Comparison of ENCODE assay signal across 15 cellular contexts in genomic region chr4:3308691-3309090, GRCh38. TPM values are rescaled to one million over a fixed set of nuclear protein-coding genes. Genes with fewer than 3 reads are reported as not detected.
DNase-seq lines count a peak whose midpoint lies in the region; ATAC-seq and TF ChIP-seq lines count a peak whose summit lies in the region.
"Had no signal": no experiment of that assay in that cellular context is flagged by ENCODE, and none has a peak within 500 bp of the region (broad histone marks: within the 10 kb centered on the region; RNA-seq: fewer than 3 reads in every experiment).

No MANE protein-coding gene starts in this region.

- H3K9me3 Mint-ChIP-seq in activated T-cell treated with anti-CD3 and anti-CD28 coated beads, Interleukin-2, amount 50 U/mL, for 24 hours = no peaks in the 10 kb centered on the region
- H3K9me3 Mint-ChIP-seq in glutamatergic neuron (ENCODE audit: unreplicated experiment) = peaks cover 9% of the 10 kb centered on the region
- no peaks in the 10 kb centered on the region for H3K9me3 Mint-ChIP-seq in stimulated activated effector memory CD8-positive, alpha-beta T cell treated with anti-CD3 and anti-CD28 coated beads, Interleukin-12 subunit alpha, Interleukin-12 subunit beta, amount 100 ng/mL, for 72 hours
- H3K9me3 Mint-ChIP-seq in activated T-helper 1 cell treated with anti-CD3 and anti-CD28 coated beads, Interleukin-12 subunit alpha, Interleukin-12 subunit beta, Interleukin-2, Interleukin-4 antibody, amounts not matched to agents 30 ng/mL and 10 ng/mL and 1 ng/mL, durations not matched to agents 14 hours and 24 hours and 36 hours = no peaks in the 10 kb centered on the region
- H3K9me3 Mint-ChIP-seq: T-helper 1 cell treated with Interleukin-12 subunit alpha and Interleukin-12 subunit beta and Interleukin-4 antibody, amounts not matched to agents 30 μg/mL and 1 μg/mL, for 36 hours had no signal

- intact Hi-C loops in activated T-helper 1 cell treated with anti-CD3 and anti-CD28 coated beads, Interleukin-12 subunit alpha, Interleukin-12 subunit beta, Interleukin-2, Interleukin-4 antibody, amounts not matched to agents 30 ng/mL and 10 ng/mL and 1 ng/mL, durations not matched to agents 14 hours and 24 hours and 36 hours (cut with micrococcal nuclease) = no loop called here

- no peak for ATAC-seq in stimulated activated effector memory CD8-positive, alpha-beta T cell treated with anti-CD3 and anti-CD28 coated beads, Interleukin-12 subunit alpha, Interleukin-12 subunit beta, amount 100 ng/mL, for 72 hours

- peaks cover 26% of the 10 kb centered on the region for H3K4me1 Mint-ChIP-seq in activated T-cell treated with anti-CD3 and anti-CD28 coated beads, Interleukin-2, amount 50 U/mL, for 24 hours (ENCODE audit: low read depth)
- H3K4me1 Mint-ChIP-seq in glutamatergic neuron (ENCODE audit: low read depth, unreplicated experiment) = peaks cover 59% of the 10 kb centered on the region
- peaks cover 19% of the 10 kb centered on the region for H3K4me1 Mint-ChIP-seq in stimulated activated effector memory CD8-positive, alpha-beta T cell treated with anti-CD3 and anti-CD28 coated beads, Interleukin-12 subunit alpha, Interleukin-12 subunit beta, amount 100 ng/mL, for 72 hours
- peaks cover 3% of the 10 kb centered on the region for H3K4me1 Mint-ChIP-seq in activated T-helper 1 cell treated with anti-CD3 and anti-CD28 coated beads, Interleukin-12 subunit alpha, Interleukin-12 subunit beta, Interleukin-2, Interleukin-4 antibody, amounts not matched to agents 30 ng/mL and 10 ng/mL and 1 ng/mL, durations not matched to agents 14 hours and 24 hours and 36 hours (ENCODE audit: low read depth)

- no peak overlapping the region for H3K27ac Mint-ChIP-seq in activated T-cell treated with anti-CD3 and anti-CD28 coated beads, Interleukin-2, amount 50 U/mL, for 24 hours
- no peak overlapping the region for H3K27ac Mint-ChIP-seq in glutamatergic neuron (ENCODE audit: unreplicated experiment)
- peak overlapping the region; percentile 43 for H3K27ac Mint-ChIP-seq in stimulated activated effector memory CD8-positive, alpha-beta T cell treated with anti-CD3 and anti-CD28 coated beads, Interleukin-12 subunit alpha, Interleukin-12 subunit beta, amount 100 ng/mL, for 72 hours
- no peak overlapping the region for H3K27ac Mint-ChIP-seq in activated T-helper 1 cell treated with anti-CD3 and anti-CD28 coated beads, Interleukin-12 subunit alpha, Interleukin-12 subunit beta, Interleukin-2, Interleukin-4 antibody, amounts not matched to agents 30 ng/mL and 10 ng/mL and 1 ng/mL, durations not matched to agents 14 hours and 24 hours and 36 hours
- H3K27ac Mint-ChIP-seq: activated naive CD8-positive, alpha-beta T cell; T-helper 1 cell treated with Interleukin-12 subunit alpha and Interleukin-12 subunit beta and Interleukin-4 antibody, amounts not matched to agents 30 μg/mL and 1 μg/mL, for 36 hours had no signal

- H3K27me3 Mint-ChIP-seq in activated T-cell treated with anti-CD3 and anti-CD28 coated beads, Interleukin-2, amount 50 U/mL, for 24 hours = no peaks in the 10 kb centered on the region
- H3K27me3 Mint-ChIP-seq in glutamatergic neuron (ENCODE audit: unreplicated experiment) = peaks cover 7% of the 10 kb centered on the region
- peaks cover 3% of the 10 kb centered on the region for H3K27me3 Mint-ChIP-seq in activated T-helper 1 cell treated with anti-CD3 and anti-CD28 coated beads, Interleukin-12 subunit alpha, Interleukin-12 subunit beta, Interleukin-2, Interleukin-4 antibody, amounts not matched to agents 30 ng/mL and 10 ng/mL and 1 ng/mL, durations not matched to agents 14 hours and 24 hours and 36 hours (ENCODE audit: insufficient read depth)

- H3K36me3 Mint-ChIP-seq in activated T-cell treated with anti-CD3 and anti-CD28 coated beads, Interleukin-2, amount 50 U/mL, for 24 hours (ENCODE audit: low read depth) = no peaks in the 10 kb centered on the region
- no peaks in the 10 kb centered on the region for H3K36me3 Mint-ChIP-seq in glutamatergic neuron (ENCODE audit: unreplicated experiment)
- no peaks in the 10 kb centered on the region for H3K36me3 Mint-ChIP-seq in stimulated activated effector memory CD8-positive, alpha-beta T cell treated with anti-CD3 and anti-CD28 coated beads, Interleukin-12 subunit alpha, Interleukin-12 subunit beta, amount 100 ng/mL, for 72 hours
- no peaks in the 10 kb centered on the region for H3K36me3 Mint-ChIP-seq in activated T-helper 1 cell treated with anti-CD3 and anti-CD28 coated beads, Interleukin-12 subunit alpha, Interleukin-12 subunit beta, Interleukin-2, Interleukin-4 antibody, amounts not matched to agents 30 ng/mL and 10 ng/mL and 1 ng/mL, durations not matched to agents 14 hours and 24 hours and 36 hours (ENCODE audit: low read depth)
- H3K36me3 Mint-ChIP-seq: activated naive CD8-positive, alpha-beta T cell had no signal

- no peak for TF ChIP-seq CTCF in glutamatergic neuron (IDR thresholded peaks at IDR 0.05; ENCODE audit: partially characterized antibody, unreplicated experiment)

- H3K4me3 Mint-ChIP-seq in activated T-cell treated with anti-CD3 and anti-CD28 coated beads, Interleukin-2, amount 50 U/mL, for 24 hours = no peak overlapping the region
- H3K4me3 Mint-ChIP-seq in glutamatergic neuron (ENCODE audit: unreplicated experiment) = peak overlapping the region; percentile 46
- H3K4me3 Mint-ChIP-seq in stimulated activated effector memory CD8-positive, alpha-beta T cell treated with anti-CD3 and anti-CD28 coated beads, Interleukin-12 subunit alpha, Interleukin-12 subunit beta, amount 100 ng/mL, for 72 hours = no peak overlapping the region
- H3K4me3 Mint-ChIP-seq in activated T-helper 1 cell treated with anti-CD3 and anti-CD28 coated beads, Interleukin-12 subunit alpha, Interleukin-12 subunit beta, Interleukin-2, Interleukin-4 antibody, amounts not matched to agents 30 ng/mL and 10 ng/mL and 1 ng/mL, durations not matched to agents 14 hours and 24 hours and 36 hours = no peak overlapping the region
- H3K4me3 Mint-ChIP-seq: activated naive CD8-positive, alpha-beta T cell; T-helper 1 cell treated with Interleukin-12 subunit alpha and Interleukin-12 subunit beta and Interleukin-4 antibody, amounts not matched to agents 30 μg/mL and 1 μg/mL, for 36 hours had no signal

- peak; percentile 20 for DNase-seq in activated T-cell treated with anti-CD3 and anti-CD28 coated beads, Interleukin-2, amount 50 U/mL, for 24 hours
- DNase-seq in activated T-cell treated with anti-CD3 and anti-CD28 coated beads for 4 hours = no peak
- DNase-seq in NCI-H146 (lab: John Stamatoyannopoulos, UW) = peak; percentile 77
- no peak for DNase-seq in glutamatergic neuron
- no peak for DNase-seq in stimulated activated effector memory CD8-positive, alpha-beta T cell treated with anti-CD3 and anti-CD28 coated beads, Interleukin-12 subunit alpha, Interleukin-12 subunit beta, amount 100 ng/mL, for 72 hours (ENCODE audit: low spot score in 2 of 2)
- no peak for DNase-seq in activated T-helper 1 cell treated with anti-CD3 and anti-CD28 coated beads, Interleukin-12 subunit alpha, Interleukin-12 subunit beta, Interleukin-2, Interleukin-4 antibody, amounts not matched to agents 30 ng/mL and 10 ng/mL and 1 ng/mL, durations not matched to agents 14 hours and 24 hours and 36 hours (ENCODE audit: low spot score)
- no peak for DNase-seq in MV-4-11 (lab: John Stamatoyannopoulos, UW)
- DNase-seq in activated CD4-positive, alpha-beta T cell treated with anti-CD3 and anti-CD28 coated beads for 1 hour = no peak
- DNase-seq: activated CD8-positive, alpha-beta memory T cell treated with anti-CD3 and anti-CD28 coated beads, Interleukin-2, amount 50 U/mL, for 4 hours; AML-193; effector memory CD4-positive, alpha-beta T cell; hypothalamus; SHP77 had no signal

RNA-seq across cellular contexts. Expression of gene RGS12, which starts 15.9 kb away (rescaled TPM):
- 107 TPM for total RNA-seq in glutamatergic neuron (ENCODE audit: unreplicated experiment)
- total RNA-seq in activated T-helper 1 cell treated with anti-CD3 and anti-CD28 coated beads, Interleukin-12 subunit alpha, Interleukin-12 subunit beta, Interleukin-2, Interleukin-4 antibody, amounts not matched to agents 30 ng/mL and 10 ng/mL and 1 ng/mL, durations not matched to agents 14 hours and 24 hours and 36 hours = 3.1 and 3.6 TPM in 2 replicates

RNA-seq across cellular contexts. Expression of gene MSANTD1, which starts 59.7 kb away (rescaled TPM):
- total RNA-seq in glutamatergic neuron (ENCODE audit: unreplicated experiment) = 2.6 TPM
- total RNA-seq in activated T-helper 1 cell treated with anti-CD3 and anti-CD28 coated beads, Interleukin-12 subunit alpha, Interleukin-12 subunit beta, Interleukin-2, Interleukin-4 antibody, amounts not matched to agents 30 ng/mL and 10 ng/mL and 1 ng/mL, durations not matched to agents 14 hours and 24 hours and 36 hours = 0.73 and 1.2 TPM in 2 replicates

Comparison
In these comparisons a context has a peak if more than half of its experiments do, and no peak if none do; other contexts are left out.
1. DNase-seq: peak in activated T-cell treated with anti-CD3 and anti-CD28 coated beads, Interleukin-2, amount 50 U/mL, for 24 hours (single experiment) and NCI-H146 (single experiment); none in activated T-cell treated with anti-CD3 and anti-CD28 coated beads for 4 hours (single experiment), glutamatergic neuron (single experiment), stimulated activated effector memory CD8-positive, alpha-beta T cell treated with anti-CD3 and anti-CD28 coated beads, Interleukin-12 subunit alpha, Interleukin-12 subunit beta, amount 100 ng/mL, for 72 hours (0 of 2), activated T-helper 1 cell treated with anti-CD3 and anti-CD28 coated beads, Interleukin-12 subunit alpha, Interleukin-12 subunit beta, Interleukin-2, Interleukin-4 antibody, amounts not matched to agents 30 ng/mL and 10 ng/mL and 1 ng/mL, durations not matched to agents 14 hours and 24 hours and 36 hours (single experiment), MV-4-11 (single experiment) and activated CD4-positive, alpha-beta T cell treated with anti-CD3 and anti-CD28 coated beads for 1 hour (single experiment).
2. RNA of gene RGS12, which starts 15.9 kb away (total RNA-seq): 107 TPM in glutamatergic neuron (single experiment); 3.1 to 3.6 TPM in activated T-helper 1 cell treated with anti-CD3 and anti-CD28 coated beads, Interleukin-12 subunit alpha, Interleukin-12 subunit beta, Interleukin-2, Interleukin-4 antibody, amounts not matched to agents 30 ng/mL and 10 ng/mL and 1 ng/mL, durations not matched to agents 14 hours and 24 hours and 36 hours; every median in the first group is over 10 times any median in the second.